ENCODE assay signal across 1 cellular context in genomic region chr3:10334461-10334860, GRCh38.
TF ChIP-seq lines count a peak whose summit lies in the region.

No MANE protein-coding gene starts in this region.

TF ChIP-seq in K562, 482 proteins besides CTCF, POLR2A, EP300 and RAD21 (continued from another document):
- TF ChIP-seq PRDM10 (IDR thresholded peaks at IDR 0.05; ENCODE audit: partially characterized antibody), result no peak
- TF ChIP-seq ZFX (CRISPR knock-in tag; IDR thresholded peaks at IDR 0.05), result no peak
- TF ChIP-seq NR2F6 (CRISPR knock-in tag; IDR thresholded peaks at IDR 0.05), result no peak
- 0 out of 2 replicates have a peak, but pooled peaks have one; percentile 88 for TF ChIP-seq EZH2 (IDR thresholded peaks at IDR 0.05; ENCODE audit: borderline replicate concordance, low read depth, low read length)
